Comparison of ENCODE assay signal across 15 cellular contexts in the genomic region with DNA sequence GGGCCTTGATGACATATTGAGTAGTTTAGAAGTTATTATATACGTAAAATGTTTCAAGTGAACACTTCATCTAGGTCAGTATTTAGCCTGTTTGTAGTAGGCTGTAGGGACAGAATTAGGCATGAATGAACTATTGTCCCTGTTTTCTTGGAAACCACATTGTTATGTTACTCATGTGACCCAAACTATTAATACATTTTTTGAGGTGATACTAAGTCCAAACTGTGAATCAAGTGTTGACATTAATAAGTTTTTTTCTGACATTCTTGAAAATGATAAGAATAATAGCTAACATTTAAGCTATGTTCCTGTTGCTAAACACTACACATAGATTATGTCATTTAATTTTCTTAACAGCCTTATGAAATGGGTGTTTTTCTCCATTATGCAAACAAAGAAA.
A peak's percentile ranks its signal among the peaks of the same experiment; 100 is the strongest.
DNase-seq lines count a peak whose midpoint lies in the region; ATAC-seq and TF ChIP-seq lines count a peak whose summit lies in the region.
"Had no signal": no experiment of that assay in that cellular context is flagged by ENCODE, and none has a peak within 500 bp of the region (broad histone marks: within the 10 kb centered on the region; RNA-seq: fewer than 3 reads in every experiment).

No MANE protein-coding gene starts in this region.

- ATAC-seq in GM21529 (IDR thresholded peaks at IDR 0.05; ENCODE audit: unreplicated experiment) = no peak
- no peak for ATAC-seq in GM18519 (IDR thresholded peaks at IDR 0.05; ENCODE audit: low FRiP score, unreplicated experiment)

- DNase-seq in NCI-H226 = peak; percentile 5
- peak; percentile 48 for DNase-seq in fibroblast of pulmonary artery (ENCODE audit: low read depth)
- DNase-seq in iris pigment epithelial cell (ENCODE audit: low read depth) = peak; percentile 33
- DNase-seq in retinal pigment epithelial cell (ENCODE audit: low read depth) = peak; percentile 50
- no peak for DNase-seq in islet precursor cell
- DNase-seq: C1 segment of cervical spinal cord; CD4-positive, alpha-beta memory T cell; COR-L47; DMS153; DND-41; GOT3; HFFc6 had no signal

- no peak for TF ChIP-seq CTCF in fibroblast of pulmonary artery (IDR thresholded peaks at IDR 0.05; ENCODE audit: low read length, missing control alignments)
- TF ChIP-seq CTCF in retinal pigment epithelial cell (conservative IDR thresholded peaks at IDR 0.05; ENCODE audit: low read depth, low read length) = no peak

- H3K4me3 ChIP-seq in fibroblast of pulmonary artery (replicated peaks; ENCODE audit: low read depth, low read length) = no peak overlapping the region
- no peak overlapping the region for H3K4me3 ChIP-seq in retinal pigment epithelial cell (ENCODE audit: low read length)
- H3K4me3 ChIP-seq: HAP-1 had no signal
